19 cellular contexts compared by ENCODE assay signal in genomic region chr2:128342550-128342949, GRCh38.
"Had no signal": no experiment of that assay in that cellular context is flagged by ENCODE, and none has a peak within 500 bp of the region (broad histone marks: within the 10 kb centered on the region; RNA-seq: fewer than 3 reads in every experiment).

No MANE protein-coding gene starts in this region.

- H3K4me2 ChIP-seq: neural progenitor cell had no signal

- H3K4me3 ChIP-seq: colonic mucosa, gastrocnemius medialis, heart right ventricle, neural progenitor cell, prostate gland, right lobe of liver, testis, tibial nerve had no signal

- H3K4me1 Mint-ChIP-seq: memory B cell; stimulated activated naive CD8-positive, alpha-beta T cell treated with anti-CD3 and anti-CD28 coated beads, Interleukin-15, amount 100 ng/mL, for 72 hours had no signal

- H3K27ac ChIP-seq: colonic mucosa, gastrocnemius medialis, heart right ventricle, neural progenitor cell, parathyroid adenoma, prostate gland, right lobe of liver, testis, tibial nerve had no signal

- H3K27ac Mint-ChIP-seq: memory B cell; natural killer cell treated with Interleukin-12 subunit alpha and Interleukin-12 subunit beta and Interleukin-15 and Interleukin-18, amount 100 ng/mL, for 72 hours; neural progenitor cell; stimulated activated naive B cell treated with anti-CD40 and anti-IgM and Interleukin-4, amounts not matched to agents 10 μg/mL and 1 μg/mL and 100 μg/mL, for 72 hours; stimulated activated naive CD8-positive, alpha-beta T cell treated with anti-CD3 and anti-CD28 coated beads, Interleukin-15, amount 100 ng/mL, for 72 hours had no signal

- H3K36me3 ChIP-seq: colonic mucosa, gastrocnemius medialis, heart right ventricle, neural progenitor cell, prostate gland, right lobe of liver, tibial nerve had no signal

- H3K79me2 ChIP-seq: parathyroid adenoma had no signal

- H3K27me3 ChIP-seq: colonic mucosa, gastrocnemius medialis, heart right ventricle, neural progenitor cell, right lobe of liver, testis, tibial nerve had no signal

- H3K4me3 Mint-ChIP-seq: memory B cell; natural killer cell treated with Interleukin-12 subunit alpha and Interleukin-12 subunit beta and Interleukin-15 and Interleukin-18, amount 100 ng/mL, for 72 hours; neural progenitor cell; stimulated activated naive B cell treated with anti-CD40 and anti-IgM and Interleukin-4, amounts not matched to agents 10 μg/mL and 1 μg/mL and 100 μg/mL, for 72 hours; stimulated activated naive CD8-positive, alpha-beta T cell treated with anti-CD3 and anti-CD28 coated beads, Interleukin-15, amount 100 ng/mL, for 72 hours had no signal

- ATAC-seq: gastrocnemius medialis; heart right ventricle; left lobe of liver; natural killer cell treated with Interleukin-12 subunit alpha and Interleukin-12 subunit beta and Interleukin-15 and Interleukin-18, amount 100 ng/mL, for 72 hours; right lobe of liver; stimulated activated naive B cell treated with anti-CD40 and anti-IgM and Interleukin-4, amounts not matched to agents 10 μg/mL and 1 μg/mL and 100 μg/mL, for 72 hours; stimulated activated naive CD8-positive, alpha-beta T cell treated with anti-CD3 and anti-CD28 coated beads, Interleukin-15, amount 100 ng/mL, for 72 hours had no signal

- H3K27me3 Mint-ChIP-seq: memory B cell; natural killer cell treated with Interleukin-12 subunit alpha and Interleukin-12 subunit beta and Interleukin-15 and Interleukin-18, amount 100 ng/mL, for 72 hours; stimulated activated naive B cell treated with anti-CD40 and anti-IgM and Interleukin-4, amounts not matched to agents 10 μg/mL and 1 μg/mL and 100 μg/mL, for 72 hours; stimulated activated naive CD8-positive, alpha-beta T cell treated with anti-CD3 and anti-CD28 coated beads, Interleukin-15, amount 100 ng/mL, for 72 hours had no signal

- H3K4me1 ChIP-seq: colonic mucosa, gastrocnemius medialis, neural progenitor cell, right lobe of liver had no signal

- H2AFZ ChIP-seq: neural progenitor cell, parathyroid adenoma had no signal

- H3K9ac ChIP-seq: neural progenitor cell, parathyroid adenoma had no signal

- H3K9me3 ChIP-seq: colonic mucosa, gastrocnemius medialis, prostate gland, right lobe of liver, testis had no signal

- H3K36me3 Mint-ChIP-seq: natural killer cell treated with Interleukin-12 subunit alpha and Interleukin-12 subunit beta and Interleukin-15 and Interleukin-18, amount 100 ng/mL, for 72 hours had no signal

- DNase-seq: colonic mucosa; effector CD4-positive, alpha-beta T cell; gastrocnemius medialis; heart right ventricle; hypothalamus; midbrain; occipital lobe; right lobe of liver; stimulated activated CD4-positive, alpha-beta T cell treated with anti-CD3 and anti-CD28 coated beads, Interleukin-4, amount 100 ng/mL, for 24 hours; stimulated activated naive B cell treated with anti-CD40 and anti-IgM and Interleukin-4, amounts not matched to agents 10 μg/mL and 1 μg/mL and 100 μg/mL, for 72 hours; stimulated activated naive CD8-positive, alpha-beta T cell treated with anti-CD3 and anti-CD28 coated beads, Interleukin-15, amount 100 ng/mL, for 72 hours had no signal
